Comparison of ENCODE assay signal across 21 cellular contexts in genomic region chr2:232238108-232238507, GRCh38.
DNase-seq lines count a peak whose midpoint lies in the region; ATAC-seq and TF ChIP-seq lines count a peak whose summit lies in the region.
"Had no signal": no experiment of that assay in that cellular context is flagged by ENCODE, and none has a peak within 500 bp of the region (broad histone marks: within the 10 kb centered on the region; RNA-seq: fewer than 3 reads in every experiment).

No MANE protein-coding gene starts in this region.

- H3K9me3 Mint-ChIP-seq in activated CD8-positive, alpha-beta T cell treated with anti-CD3 and anti-CD28 coated beads for 36 hours = no peaks in the 10 kb centered on the region
- no peaks in the 10 kb centered on the region for H3K9me3 Mint-ChIP-seq in type B pancreatic cell
- H3K9me3 Mint-ChIP-seq: T-cell had no signal

- H3K4me3 ChIP-seq in fibroblast of pulmonary artery (replicated peaks; ENCODE audit: low read depth, low read length) (no peak overlapping the region), dorsolateral prefrontal cortex (no peak overlapping the region)
- H3K4me3 ChIP-seq: colonic mucosa, esophagus muscularis mucosa had no signal

- H3K27me3 Mint-ChIP-seq in activated CD8-positive, alpha-beta T cell treated with anti-CD3 and anti-CD28 coated beads for 36 hours = no peaks in the 10 kb centered on the region
- no peaks in the 10 kb centered on the region for H3K27me3 Mint-ChIP-seq in type B pancreatic cell
- H3K27me3 Mint-ChIP-seq: T-cell had no signal

- ATAC-seq in activated CD8-positive, alpha-beta T cell treated with anti-CD3 and anti-CD28 coated beads for 36 hours = no peak
- no peak for ATAC-seq in HG02678 (IDR thresholded peaks at IDR 0.05; ENCODE audit: unreplicated experiment)

- intact Hi-C loops in activated CD8-positive, alpha-beta T cell treated with anti-CD3 and anti-CD28 coated beads for 36 hours (cut with micrococcal nuclease) = loop anchor here (10.0 kb wide), 1 partner anchor 313 kb away; the partner anchor contains the start of gene NPPC
- intact Hi-C loops in dorsolateral prefrontal cortex (cut with DNase I) = no loop called here

- H3K27ac Mint-ChIP-seq in activated CD8-positive, alpha-beta T cell treated with anti-CD3 and anti-CD28 coated beads for 36 hours = peak overlapping the region; percentile 62
- H3K27ac Mint-ChIP-seq in type B pancreatic cell = peak overlapping the region; percentile 57

- no peak for TF ChIP-seq CTCF in activated CD8-positive, alpha-beta T cell treated with anti-CD3 and anti-CD28 coated beads for 36 hours (IDR thresholded peaks at IDR 0.05)
- TF ChIP-seq CTCF in fibroblast of pulmonary artery (IDR thresholded peaks at IDR 0.05; ENCODE audit: low read length, missing control alignments) (no peak), type B pancreatic cell (conservative IDR thresholded peaks at IDR 0.05) (no peak), dorsolateral prefrontal cortex (IDR thresholded peaks at IDR 0.05 in 54 of 56, conservative IDR thresholded peaks at IDR 0.05 in 2 of 56; ENCODE audit: low read depth in 1 of 56, partially characterized antibody in 56 of 56) (no peak)

- POLR2A ChIA-PET in activated CD8-positive, alpha-beta T cell treated with anti-CD3 and anti-CD28 coated beads for 36 hours (lab: Charles Lee) = interaction anchor here (0.6 kb wide), 1 partner anchor 499 kb away, joined by 4 read pairs; no protein-coding TSS in a partner anchor

- no peaks in the 10 kb centered on the region for H3K27me3 ChIP-seq in dorsolateral prefrontal cortex
- H3K27me3 ChIP-seq: colonic mucosa, esophagus muscularis mucosa had no signal

- DNase-seq in stimulated activated CD4-positive, alpha-beta T cell treated with anti-CD3 and anti-CD28 coated beads, Interleukin-1b, Interleukin-23, amount 100 ng/mL, for 48 hours = peak; percentile 10
- DNase-seq in stimulated activated CD4-positive, alpha-beta T cell treated with anti-CD3 and anti-CD28 coated beads, Interleukin-15, amount 100 ng/mL, for 24 hours = no peak
- peak; percentile 12 for DNase-seq in activated CD8-positive, alpha-beta T cell treated with anti-CD3 and anti-CD28 coated beads for 36 hours
- DNase-seq in fibroblast of pulmonary artery (ENCODE audit: low read depth) (peak; percentile 39), type B pancreatic cell (ENCODE audit: extremely low spot score, unreplicated experiment) (no peak), dermis blood vessel endothelial cell (no peak), dorsolateral prefrontal cortex (no peak)
- DNase-seq: activated T-cell treated with anti-CD3 and anti-CD28 coated beads, Interleukin-2, amount 50 U/mL, for 1 hour; colonic mucosa; GF-D8; kidney; NCI-H1105 treated with DMSO at 0.1 percent for 48 hours; NCI-H2171; NK-92 treated with Interleukin-12 subunit alpha and Interleukin-12 subunit beta, amount 100 ng/mL, for 24 hours; retina; substantia nigra had no signal

- no peak overlapping the region for H3K27ac ChIP-seq in dorsolateral prefrontal cortex
- H3K27ac ChIP-seq: colonic mucosa, esophagus muscularis mucosa, HL-60, KMS-11 had no signal

- no peak overlapping the region for H3K4me3 Mint-ChIP-seq in activated CD8-positive, alpha-beta T cell treated with anti-CD3 and anti-CD28 coated beads for 36 hours
- no peak overlapping the region for H3K4me3 Mint-ChIP-seq in type B pancreatic cell

- H3K4me1 Mint-ChIP-seq in activated CD8-positive, alpha-beta T cell treated with anti-CD3 and anti-CD28 coated beads for 36 hours (ENCODE audit: low read depth) = peaks cover 50% of the 10 kb centered on the region
- peaks cover 22% of the 10 kb centered on the region for H3K4me1 Mint-ChIP-seq in type B pancreatic cell (ENCODE audit: unreplicated experiment)

- H3K36me3 Mint-ChIP-seq in activated CD8-positive, alpha-beta T cell treated with anti-CD3 and anti-CD28 coated beads for 36 hours (ENCODE audit: low read depth) = peaks cover 7% of the 10 kb centered on the region
- peaks cover 17% of the 10 kb centered on the region for H3K36me3 Mint-ChIP-seq in type B pancreatic cell

- CTCF ChIA-PET in activated CD8-positive, alpha-beta T cell treated with anti-CD3 and anti-CD28 coated beads for 36 hours (lab: Charles Lee) = interaction anchor here (1.6 kb wide), 1 partner anchor 84 kb away, joined by 4 read pairs; no protein-coding TSS in a partner anchor

Comparison
In these comparisons a context has a peak if more than half of its experiments do, and no peak if none do; other contexts are left out.
1. DNase-seq: peak in stimulated activated CD4-positive, alpha-beta T cell treated with anti-CD3 and anti-CD28 coated beads, Interleukin-1b, Interleukin-23, amount 100 ng/mL, for 48 hours (single experiment), activated CD8-positive, alpha-beta T cell treated with anti-CD3 and anti-CD28 coated beads for 36 hours (single experiment) and fibroblast of pulmonary artery (single experiment); none in stimulated activated CD4-positive, alpha-beta T cell treated with anti-CD3 and anti-CD28 coated beads, Interleukin-15, amount 100 ng/mL, for 24 hours (single experiment), type B pancreatic cell (single experiment), dermis blood vessel endothelial cell (single experiment) and dorsolateral prefrontal cortex (0 of 10).